ENCODE assay signal across 9 cellular contexts in the genomic region with DNA sequence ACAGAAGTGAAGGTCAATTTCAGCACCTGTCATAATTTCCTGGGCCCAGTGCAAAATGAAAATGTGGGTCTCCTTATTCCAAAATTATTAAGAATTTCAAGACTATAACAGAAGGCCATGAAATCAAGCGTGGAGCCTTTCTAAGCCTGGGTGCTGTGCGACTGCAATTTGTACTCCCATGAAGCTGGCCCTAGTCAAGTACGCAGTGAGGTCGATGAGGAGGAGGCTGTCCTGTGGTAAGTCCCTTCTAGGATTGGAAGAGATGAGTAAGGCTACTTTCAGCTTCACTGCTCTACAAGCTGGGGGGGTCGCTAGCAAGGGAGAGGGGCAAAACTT. TPM values are rescaled to one million over a fixed set of nuclear protein-coding genes. Genes with fewer than 3 reads are reported as not detected.
DNase-seq lines count a peak whose midpoint lies in the region; ATAC-seq and TF ChIP-seq lines count a peak whose summit lies in the region.
"Had no signal": no experiment of that assay in that cellular context is flagged by ENCODE, and none has a peak within 500 bp of the region (broad histone marks: within the 10 kb centered on the region; RNA-seq: fewer than 3 reads in every experiment).

No MANE protein-coding gene starts in this region.

- CTCF ChIA-PET in A673 (lab: Charles Lee), result no interaction called here

- H3K27ac Mint-ChIP-seq in activated naive CD4-positive, alpha-beta T cell treated with anti-CD3 and anti-CD28 coated beads, Interleukin-2, amount 50 U/mL, for 72 hours, result peak overlapping the region; percentile 91 to 98

- intact Hi-C loops in A673 (cut with micrococcal nuclease; ENCODE audit: unreplicated experiment), result no loop called here

- ATAC-seq in HG02588 (IDR thresholded peaks at IDR 0.05; ENCODE audit: unreplicated experiment), result peak; percentile 12
- peak; percentile 69 to 75 for ATAC-seq in activated naive CD4-positive, alpha-beta T cell treated with anti-CD3 and anti-CD28 coated beads, Interleukin-2, amount 50 U/mL, for 72 hours
- ATAC-seq in GM21515 (IDR thresholded peaks at IDR 0.05; ENCODE audit: unreplicated experiment), result no peak
- ATAC-seq in HG02763 (IDR thresholded peaks at IDR 0.05; ENCODE audit: unreplicated experiment), result no peak

- peak overlapping the region; percentile 78 to 86 for H3K9ac ChIP-seq in stomach smooth muscle (ENCODE audit: low read length in 2 of 2)

- peaks cover 11% of the 10 kb centered on the region for H3K4me1 ChIP-seq in A673 (ENCODE audit: insufficient read depth, low read length, poor library complexity, severe bottlenecking)
- peaks cover 20% of the 10 kb centered on the region for H3K4me1 ChIP-seq in stomach smooth muscle (ENCODE audit: control insufficient read depth, insufficient read depth, low read length)

- peaks cover 21 to 23% of the 10 kb centered on the region in 2 donors for H3K36me3 Mint-ChIP-seq in activated naive CD4-positive, alpha-beta T cell treated with anti-CD3 and anti-CD28 coated beads, Interleukin-2, amount 50 U/mL, for 72 hours

- H3K27me3 ChIP-seq in A673 (replicated peaks; ENCODE audit: insufficient read depth, low read depth, low read length, poor library complexity) (no peaks in the 10 kb centered on the region), stomach smooth muscle (ENCODE audit: control insufficient read depth in 1 of 2, insufficient read depth in 2 of 2, low read length in 2 of 2) (no peaks in the 10 kb centered on the region)

- H3K9me3 ChIP-seq in A673 (ENCODE audit: low read depth, low read length, poor library complexity, severe bottlenecking) (no peaks in the 10 kb centered on the region), iPS-18c (ENCODE audit: control insufficient read depth, insufficient read depth, low read length) (no peaks in the 10 kb centered on the region), stomach smooth muscle (ENCODE audit: control insufficient read depth in 2 of 2, low read length in 2 of 2) (no peaks in the 10 kb centered on the region)

- H3K27ac ChIP-seq in A673 (ENCODE audit: low read depth, low read length, poor library complexity, severe bottlenecking) (peak overlapping the region; percentile 49), stomach smooth muscle (ENCODE audit: low read length) (peak overlapping the region; percentile 88)

- DNase-seq in A673 (ENCODE audit: low spot score), result no peak
- no peak for DNase-seq in activated naive CD4-positive, alpha-beta T cell treated with anti-CD3 and anti-CD28 coated beads, Interleukin-2, amount 50 U/mL, for 72 hours (ENCODE audit: low spot score in 2 of 2)
- DNase-seq in NOMO-1 treated with DMSO at 0.1 percent for 48 hours (lab: John Stamatoyannopoulos, UW; ENCODE audit: unreplicated experiment), result no peak

- POLR2A ChIA-PET in A673 (lab: Charles Lee; ENCODE audit: low non-redundant PET), result interaction anchor here (0.7 kb wide), 1 partner anchor 32 kb away, joined by 6 read pairs; no protein-coding TSS in a partner anchor

- H3K4me3 ChIP-seq in A673 (ENCODE audit: low read depth, low read length, poor library complexity, severe bottlenecking) (peak overlapping the region; percentile 83), iPS-18c (ENCODE audit: insufficient read depth, low read depth, low read length) (peak overlapping the region; percentile 43; the same call in 1 of the 2 replicates), stomach smooth muscle (ENCODE audit: low read length in 2 of 2) (peak overlapping the region; percentile 66 to 93)

- BruUV-seq in A673 (replicated peaks; lab: Mats Ljungman, UMichigan), result no TSS peak

- H3K36me3 ChIP-seq in A673 (ENCODE audit: insufficient read depth, low read length, poor library complexity, severe bottlenecking), result peaks cover 17% of the 10 kb centered on the region
- peaks cover 7 to 8% of the 10 kb centered on the region in 2 donors for H3K36me3 ChIP-seq in stomach smooth muscle (ENCODE audit: control insufficient read depth in 2 of 2, insufficient read depth in 2 of 2, low read length in 2 of 2)

- no peak for TF ChIP-seq CTCF in A673 (conservative IDR thresholded peaks at IDR 0.05; ENCODE audit: low read depth, low read length)

- H3K9me3 Mint-ChIP-seq in activated naive CD4-positive, alpha-beta T cell treated with anti-CD3 and anti-CD28 coated beads, Interleukin-2, amount 50 U/mL, for 72 hours, result peaks cover 0 to 4% of the 10 kb centered on the region in 2 donors

RNA-seq across cellular contexts. Expression of a gene that starts 0.4 kb away (rescaled TPM):
- total RNA-seq in A673 (2021), result 172 and 187 TPM in 2 replicates
- total RNA-seq in activated naive CD4-positive, alpha-beta T cell treated with anti-CD3 and anti-CD28 coated beads, Interleukin-2, amount 50 U/mL, for 72 hours, result 10 to 100 TPM; 60.5 to 93.7 TPM

RNA-seq across cellular contexts. Expression of a gene that starts 7.3 kb away (rescaled TPM):
- total RNA-seq in A673 (2021), result not detected in 2 replicates
- not detected for total RNA-seq in activated naive CD4-positive, alpha-beta T cell treated with anti-CD3 and anti-CD28 coated beads, Interleukin-2, amount 50 U/mL, for 72 hours
- total RNA-seq: glomerular endothelial cell had no signal

RNA-seq across cellular contexts. Expression of a gene that starts 20.8 kb away (rescaled TPM):
- total RNA-seq in A673 (2021), result 17.5 and 19.5 TPM in 2 replicates
- total RNA-seq in activated naive CD4-positive, alpha-beta T cell treated with anti-CD3 and anti-CD28 coated beads, Interleukin-2, amount 50 U/mL, for 72 hours, result 10 to 100 TPM; 11.7 to 13.2 TPM

RNA-seq across cellular contexts. Expression of a gene that starts 31.0 kb away (rescaled TPM):
- 40.8 and 41.4 TPM in 2 replicates for total RNA-seq in A673 (2021)
- 10 to 100 TPM; 29.5 to 56.1 TPM for total RNA-seq in activated naive CD4-positive, alpha-beta T cell treated with anti-CD3 and anti-CD28 coated beads, Interleukin-2, amount 50 U/mL, for 72 hours

RNA-seq across cellular contexts. Expression of a gene that starts 39.2 kb away (rescaled TPM):
- not detected in 2 replicates for total RNA-seq in A673 (2021)
- total RNA-seq in activated naive CD4-positive, alpha-beta T cell treated with anti-CD3 and anti-CD28 coated beads, Interleukin-2, amount 50 U/mL, for 72 hours, result under 1 TPM in 1 of 2 donors, not detected in 1; 0.27 TPM
- total RNA-seq: glomerular endothelial cell had no signal

Comparison
In these comparisons a context has a peak if more than half of its experiments do, and no peak if none do; other contexts are left out.
1. ATAC-seq: peak in HG02588 (single experiment) and activated naive CD4-positive, alpha-beta T cell treated with anti-CD3 and anti-CD28 coated beads, Interleukin-2, amount 50 U/mL, for 72 hours (2 of 2); none in GM21515 (single experiment) and HG02763 (single experiment).
2. Peak in every context shown above with its lines, with median percentiles within 50 percentile points of each other: H3K4me3 ChIP-seq.